Comparison of ENCODE assay signal across 1 cellular context in the genomic region with DNA sequence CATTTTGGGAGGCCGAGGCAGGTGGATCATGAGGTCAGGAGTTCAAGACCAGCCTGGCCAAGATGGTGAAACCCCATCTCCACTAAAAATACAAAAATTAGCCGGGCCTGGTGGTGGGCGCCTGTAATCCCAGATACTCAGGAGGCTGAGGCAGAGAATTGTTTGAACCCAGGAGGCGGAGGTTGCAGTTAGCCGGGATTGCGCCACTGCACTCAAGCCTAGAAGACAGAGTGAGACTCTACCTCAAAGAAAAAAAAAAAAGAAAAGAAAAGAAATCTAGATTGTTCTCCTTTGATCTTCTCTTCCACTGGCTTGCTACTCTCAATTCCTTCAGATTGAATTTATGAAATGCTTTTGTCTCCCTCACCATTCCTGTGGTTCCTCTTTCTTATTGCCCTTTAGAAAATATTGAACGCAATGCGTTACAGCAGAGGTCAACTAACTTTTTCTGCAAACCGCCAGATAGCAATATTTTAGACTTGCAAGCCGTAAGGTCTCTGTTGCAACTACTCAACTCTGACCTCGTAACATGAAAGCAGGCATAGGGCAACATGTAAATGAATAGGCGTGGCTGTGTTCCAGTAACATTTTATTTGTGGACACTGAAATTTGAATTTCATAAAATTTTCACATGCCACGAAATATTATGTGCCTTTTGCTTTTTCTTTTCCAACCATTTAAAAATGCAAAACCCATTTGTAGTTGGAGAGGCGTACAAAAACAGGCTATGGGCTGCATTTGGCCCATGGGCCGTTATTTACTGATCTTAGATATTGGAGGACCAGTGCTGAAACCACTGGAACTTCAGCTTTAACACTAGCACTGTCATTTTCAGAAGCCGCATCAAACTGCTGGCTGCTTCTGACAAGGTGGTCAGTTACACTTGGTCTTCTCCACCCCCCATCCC.
TF ChIP-seq lines count a peak whose summit lies in the region.

No MANE protein-coding gene starts in this region.

TF ChIP-seq in GM12878, 131 proteins besides CTCF, POLR2A, EP300 and RAD21:
- TF ChIP-seq GATAD2B (conservative IDR thresholded peaks at IDR 0.05; ENCODE audit: low read depth) (no peak), PML (IDR thresholded peaks at IDR 0.05; ENCODE audit: low read length) (no peak), RBBP5 (conservative IDR thresholded peaks at IDR 0.05) (no peak), RELA (IDR thresholded peaks at IDR 0.05; ENCODE audit: borderline replicate concordance, partially characterized antibody) (no peak), SIN3A (IDR thresholded peaks at IDR 0.05; ENCODE audit: low read depth, low read length) (no peak), JUNB (IDR thresholded peaks at IDR 0.05) (no peak), ZNF24 (IDR thresholded peaks at IDR 0.05) (no peak)
- TF ChIP-seq, protein P1, sequence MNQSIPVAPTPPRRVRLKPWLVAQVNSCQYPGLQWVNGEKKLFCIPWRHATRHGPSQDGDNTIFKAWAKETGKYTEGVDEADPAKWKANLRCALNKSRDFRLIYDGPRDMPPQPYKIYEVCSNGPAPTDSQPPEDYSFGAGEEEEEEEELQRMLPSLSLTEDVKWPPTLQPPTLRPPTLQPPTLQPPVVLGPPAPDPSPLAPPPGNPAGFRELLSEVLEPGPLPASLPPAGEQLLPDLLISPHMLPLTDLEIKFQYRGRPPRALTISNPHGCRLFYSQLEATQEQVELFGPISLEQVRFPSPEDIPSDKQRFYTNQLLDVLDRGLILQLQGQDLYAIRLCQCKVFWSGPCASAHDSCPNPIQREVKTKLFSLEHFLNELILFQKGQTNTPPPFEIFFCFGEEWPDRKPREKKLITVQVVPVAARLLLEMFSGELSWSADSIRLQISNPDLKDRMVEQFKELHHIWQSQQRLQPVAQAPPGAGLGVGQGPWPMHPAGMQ (IDR thresholded peaks at IDR 0.05; ENCODE audit: borderline replicate concordance), result no peak
- TF ChIP-seq, protein P2, sequence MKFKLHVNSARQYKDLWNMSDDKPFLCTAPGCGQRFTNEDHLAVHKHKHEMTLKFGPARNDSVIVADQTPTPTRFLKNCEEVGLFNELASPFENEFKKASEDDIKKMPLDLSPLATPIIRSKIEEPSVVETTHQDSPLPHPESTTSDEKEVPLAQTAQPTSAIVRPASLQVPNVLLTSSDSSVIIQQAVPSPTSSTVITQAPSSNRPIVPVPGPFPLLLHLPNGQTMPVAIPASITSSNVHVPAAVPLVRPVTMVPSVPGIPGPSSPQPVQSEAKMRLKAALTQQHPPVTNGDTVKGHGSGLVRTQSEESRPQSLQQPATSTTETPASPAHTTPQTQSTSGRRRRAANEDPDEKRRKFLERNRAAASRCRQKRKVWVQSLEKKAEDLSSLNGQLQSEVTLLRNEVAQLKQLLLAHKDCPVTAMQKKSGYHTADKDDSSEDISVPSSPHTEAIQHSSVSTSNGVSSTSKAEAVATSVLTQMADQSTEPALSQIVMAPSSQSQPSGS (IDR thresholded peaks at IDR 0.05; ENCODE audit: low read length), result no peak
- TF ChIP-seq, protein P3, sequence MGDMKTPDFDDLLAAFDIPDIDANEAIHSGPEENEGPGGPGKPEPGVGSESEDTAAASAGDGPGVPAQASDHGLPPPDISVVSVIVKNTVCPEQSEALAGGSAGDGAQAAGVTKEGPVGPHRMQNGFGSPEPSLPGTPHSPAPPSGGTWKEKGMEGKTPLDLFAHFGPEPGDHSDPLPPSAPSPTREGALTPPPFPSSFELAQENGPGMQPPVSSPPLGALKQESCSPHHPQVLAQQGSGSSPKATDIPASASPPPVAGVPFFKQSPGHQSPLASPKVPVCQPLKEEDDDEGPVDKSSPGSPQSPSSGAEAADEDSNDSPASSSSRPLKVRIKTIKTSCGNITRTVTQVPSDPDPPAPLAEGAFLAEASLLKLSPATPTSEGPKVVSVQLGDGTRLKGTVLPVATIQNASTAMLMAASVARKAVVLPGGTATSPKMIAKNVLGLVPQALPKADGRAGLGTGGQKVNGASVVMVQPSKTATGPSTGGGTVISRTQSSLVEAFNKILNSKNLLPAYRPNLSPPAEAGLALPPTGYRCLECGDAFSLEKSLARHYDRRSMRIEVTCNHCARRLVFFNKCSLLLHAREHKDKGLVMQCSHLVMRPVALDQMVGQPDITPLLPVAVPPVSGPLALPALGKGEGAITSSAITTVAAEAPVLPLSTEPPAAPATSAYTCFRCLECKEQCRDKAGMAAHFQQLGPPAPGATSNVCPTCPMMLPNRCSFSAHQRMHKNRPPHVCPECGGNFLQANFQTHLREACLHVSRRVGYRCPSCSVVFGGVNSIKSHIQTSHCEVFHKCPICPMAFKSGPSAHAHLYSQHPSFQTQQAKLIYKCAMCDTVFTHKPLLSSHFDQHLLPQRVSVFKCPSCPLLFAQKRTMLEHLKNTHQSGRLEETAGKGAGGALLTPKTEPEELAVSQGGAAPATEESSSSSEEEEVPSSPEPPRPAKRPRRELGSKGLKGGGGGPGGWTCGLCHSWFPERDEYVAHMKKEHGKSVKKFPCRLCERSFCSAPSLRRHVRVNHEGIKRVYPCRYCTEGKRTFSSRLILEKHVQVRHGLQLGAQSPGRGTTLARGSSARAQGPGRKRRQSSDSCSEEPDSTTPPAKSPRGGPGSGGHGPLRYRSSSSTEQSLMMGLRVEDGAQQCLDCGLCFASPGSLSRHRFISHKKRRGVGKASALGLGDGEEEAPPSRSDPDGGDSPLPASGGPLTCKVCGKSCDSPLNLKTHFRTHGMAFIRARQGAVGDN (IDR thresholded peaks at IDR 0.05), result no peak
